2 cellular contexts compared by ENCODE assay signal in the genomic region with DNA sequence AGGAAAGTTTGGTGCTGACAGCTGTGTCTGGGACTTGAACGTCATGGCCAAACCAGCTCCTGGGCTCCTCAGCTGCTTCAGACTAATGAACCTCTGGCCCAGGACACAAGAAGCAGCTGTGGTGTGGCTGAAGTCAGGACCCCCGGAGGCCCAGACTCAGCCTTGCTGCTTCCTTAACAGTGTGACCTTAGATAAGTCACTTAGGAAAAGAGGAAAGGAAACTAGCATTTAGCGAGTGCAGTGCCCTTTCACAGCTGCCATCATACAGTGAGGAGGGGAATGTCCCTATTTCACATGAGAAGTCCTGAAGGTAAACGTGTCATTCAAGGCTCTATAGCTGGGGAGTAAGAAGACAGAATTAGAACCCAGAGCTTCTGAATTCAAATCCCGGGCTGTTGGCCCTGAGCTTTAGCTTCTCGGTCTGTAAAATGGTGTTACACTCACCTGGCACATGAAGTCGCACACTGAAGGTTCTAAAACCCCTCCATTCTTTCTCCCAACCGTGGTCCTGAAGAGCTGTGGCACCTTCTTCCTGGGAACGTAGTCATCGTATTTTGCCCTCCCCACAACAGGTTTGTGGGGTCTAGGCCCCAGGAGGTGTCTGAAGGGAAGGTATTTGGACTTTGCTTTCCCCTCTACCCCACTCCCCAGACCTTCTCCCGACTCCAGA.
A peak's percentile ranks its signal among the peaks of the same experiment; 100 is the strongest.
TF ChIP-seq lines count a peak whose summit lies in the region.

No MANE protein-coding gene starts in this region.

TF ChIP-seq in HEK293, 187 proteins besides CTCF, POLR2A, EP300 and RAD21:
- 0 out of 2 replicates have a peak, but pooled peaks have one; percentile 33 for TF ChIP-seq MYNN (tag by site-specific recombination; IDR thresholded peaks at IDR 0.05; ENCODE audit: borderline replicate concordance)
- TF ChIP-seq, protein P1, sequence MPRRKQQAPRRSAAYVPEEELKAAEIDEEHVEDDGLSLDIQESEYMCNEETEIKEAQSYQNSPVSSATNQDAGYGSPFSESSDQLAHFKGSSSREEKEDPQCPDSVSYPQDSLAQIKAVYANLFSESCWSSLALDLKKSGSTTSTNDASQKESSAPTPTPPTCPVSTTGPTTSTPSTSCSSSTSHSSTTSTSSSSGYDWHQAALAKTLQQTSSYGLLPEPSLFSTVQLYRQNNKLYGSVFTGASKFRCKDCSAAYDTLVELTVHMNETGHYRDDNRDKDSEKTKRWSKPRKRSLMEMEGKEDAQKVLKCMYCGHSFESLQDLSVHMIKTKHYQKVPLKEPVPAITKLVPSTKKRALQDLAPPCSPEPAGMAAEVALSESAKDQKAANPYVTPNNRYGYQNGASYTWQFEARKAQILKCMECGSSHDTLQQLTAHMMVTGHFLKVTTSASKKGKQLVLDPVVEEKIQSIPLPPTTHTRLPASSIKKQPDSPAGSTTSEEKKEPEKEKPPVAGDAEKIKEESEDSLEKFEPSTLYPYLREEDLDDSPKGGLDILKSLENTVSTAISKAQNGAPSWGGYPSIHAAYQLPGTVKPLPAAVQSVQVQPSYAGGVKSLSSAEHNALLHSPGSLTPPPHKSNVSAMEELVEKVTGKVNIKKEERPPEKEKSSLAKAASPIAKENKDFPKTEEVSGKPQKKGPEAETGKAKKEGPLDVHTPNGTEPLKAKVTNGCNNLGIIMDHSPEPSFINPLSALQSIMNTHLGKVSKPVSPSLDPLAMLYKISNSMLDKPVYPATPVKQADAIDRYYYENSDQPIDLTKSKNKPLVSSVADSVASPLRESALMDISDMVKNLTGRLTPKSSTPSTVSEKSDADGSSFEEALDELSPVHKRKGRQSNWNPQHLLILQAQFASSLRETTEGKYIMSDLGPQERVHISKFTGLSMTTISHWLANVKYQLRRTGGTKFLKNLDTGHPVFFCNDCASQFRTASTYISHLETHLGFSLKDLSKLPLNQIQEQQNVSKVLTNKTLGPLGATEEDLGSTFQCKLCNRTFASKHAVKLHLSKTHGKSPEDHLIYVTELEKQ (tag by site-specific recombination; IDR thresholded peaks at IDR 0.05; ENCODE audit: borderline replicate concordance): no peak

TF ChIP-seq in GM12878, 131 proteins besides CTCF, POLR2A, EP300 and RAD21:
- 0 out of 2 replicates have a peak, but pooled peaks have one; percentile 56 for TF ChIP-seq NBN (IDR thresholded peaks at IDR 0.05)
- no peak for TF ChIP-seq HDAC2 (IDR thresholded peaks at IDR 0.05)
- peak; percentile 32; the same call in 1 of the 2 replicates for TF ChIP-seq MTA2 (IDR thresholded peaks at IDR 0.05; ENCODE audit: low read depth)
- TF ChIP-seq, protein P2, sequence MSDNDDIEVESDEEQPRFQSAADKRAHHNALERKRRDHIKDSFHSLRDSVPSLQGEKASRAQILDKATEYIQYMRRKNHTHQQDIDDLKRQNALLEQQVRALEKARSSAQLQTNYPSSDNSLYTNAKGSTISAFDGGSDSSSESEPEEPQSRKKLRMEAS (IDR thresholded peaks at IDR 0.05; ENCODE audit: low read depth, low read length): no peak
- TF ChIP-seq CHD4 (IDR thresholded peaks at IDR 0.05): no peak
- 0 out of 2 replicates have a peak, but pooled peaks have one; percentile 35 for TF ChIP-seq TCF12 (IDR thresholded peaks at IDR 0.05; ENCODE audit: low read depth, low read length)
- TF ChIP-seq TARDBP (IDR thresholded peaks at IDR 0.05; ENCODE audit: borderline replicate concordance): no peak
- no peak for TF ChIP-seq KDM1A (IDR thresholded peaks at IDR 0.05; ENCODE audit: borderline replicate concordance)
- TF ChIP-seq NR2F1 (conservative IDR thresholded peaks at IDR 0.05): peak; percentile 83
- TF ChIP-seq CEBPB (IDR thresholded peaks at IDR 0.05; ENCODE audit: borderline replicate concordance in 1 of 2, low read depth in 2 of 2, low read length in 2 of 2): no peak
- no peak for TF ChIP-seq ETV6 (conservative IDR thresholded peaks at IDR 0.05 in 1 of 2, IDR thresholded peaks at IDR 0.05 in 1 of 2; ENCODE audit: borderline replicate concordance in 1 of 2, low read depth in 1 of 2)
- TF ChIP-seq, protein P3, sequence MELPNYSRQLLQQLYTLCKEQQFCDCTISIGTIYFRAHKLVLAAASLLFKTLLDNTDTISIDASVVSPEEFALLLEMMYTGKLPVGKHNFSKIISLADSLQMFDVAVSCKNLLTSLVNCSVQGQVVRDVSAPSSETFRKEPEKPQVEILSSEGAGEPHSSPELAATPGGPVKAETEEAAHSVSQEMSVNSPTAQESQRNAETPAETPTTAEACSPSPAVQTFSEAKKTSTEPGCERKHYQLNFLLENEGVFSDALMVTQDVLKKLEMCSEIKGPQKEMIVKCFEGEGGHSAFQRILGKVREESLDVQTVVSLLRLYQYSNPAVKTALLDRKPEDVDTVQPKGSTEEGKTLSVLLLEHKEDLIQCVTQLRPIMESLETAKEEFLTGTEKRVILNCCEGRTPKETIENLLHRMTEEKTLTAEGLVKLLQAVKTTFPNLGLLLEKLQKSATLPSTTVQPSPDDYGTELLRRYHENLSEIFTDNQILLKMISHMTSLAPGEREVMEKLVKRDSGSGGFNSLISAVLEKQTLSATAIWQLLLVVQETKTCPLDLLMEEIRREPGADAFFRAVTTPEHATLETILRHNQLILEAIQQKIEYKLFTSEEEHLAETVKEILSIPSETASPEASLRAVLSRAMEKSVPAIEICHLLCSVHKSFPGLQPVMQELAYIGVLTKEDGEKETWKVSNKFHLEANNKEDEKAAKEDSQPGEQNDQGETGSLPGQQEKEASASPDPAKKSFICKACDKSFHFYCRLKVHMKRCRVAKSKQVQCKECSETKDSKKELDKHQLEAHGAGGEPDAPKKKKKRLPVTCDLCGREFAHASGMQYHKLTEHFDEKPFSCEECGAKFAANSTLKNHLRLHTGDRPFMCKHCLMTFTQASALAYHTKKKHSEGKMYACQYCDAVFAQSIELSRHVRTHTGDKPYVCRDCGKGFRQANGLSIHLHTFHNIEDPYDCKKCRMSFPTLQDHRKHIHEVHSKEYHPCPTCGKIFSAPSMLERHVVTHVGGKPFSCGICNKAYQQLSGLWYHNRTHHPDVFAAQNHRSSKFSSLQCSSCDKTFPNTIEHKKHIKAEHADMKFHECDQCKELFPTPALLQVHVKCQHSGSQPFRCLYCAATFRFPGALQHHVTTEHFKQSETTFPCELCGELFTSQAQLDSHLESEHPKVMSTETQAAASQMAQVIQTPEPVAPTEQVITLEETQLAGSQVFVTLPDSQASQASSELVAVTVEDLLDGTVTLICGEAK (IDR thresholded peaks at IDR 0.05; ENCODE audit: borderline replicate concordance): no peak
- TF ChIP-seq, protein P4, sequence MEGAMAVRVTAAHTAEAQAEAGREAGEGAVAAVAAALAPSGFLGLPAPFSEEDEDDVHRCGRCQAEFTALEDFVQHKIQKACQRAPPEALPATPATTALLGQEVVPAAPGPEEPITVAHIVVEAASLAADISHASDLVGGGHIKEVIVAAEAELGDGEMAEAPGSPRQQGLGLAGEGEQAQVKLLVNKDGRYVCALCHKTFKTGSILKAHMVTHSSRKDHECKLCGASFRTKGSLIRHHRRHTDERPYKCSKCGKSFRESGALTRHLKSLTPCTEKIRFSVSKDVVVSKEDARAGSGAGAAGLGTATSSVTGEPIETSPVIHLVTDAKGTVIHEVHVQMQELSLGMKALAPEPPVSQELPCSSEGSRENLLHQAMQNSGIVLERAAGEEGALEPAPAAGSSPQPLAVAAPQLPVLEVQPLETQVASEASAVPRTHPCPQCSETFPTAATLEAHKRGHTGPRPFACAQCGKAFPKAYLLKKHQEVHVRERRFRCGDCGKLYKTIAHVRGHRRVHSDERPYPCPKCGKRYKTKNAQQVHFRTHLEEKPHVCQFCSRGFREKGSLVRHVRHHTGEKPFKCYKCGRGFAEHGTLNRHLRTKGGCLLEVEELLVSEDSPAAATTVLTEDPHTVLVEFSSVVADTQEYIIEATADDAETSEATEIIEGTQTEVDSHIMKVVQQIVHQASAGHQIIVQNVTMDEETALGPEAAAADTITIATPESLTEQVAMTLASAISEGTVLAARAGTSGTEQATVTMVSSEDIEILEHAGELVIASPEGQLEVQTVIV (IDR thresholded peaks at IDR 0.05; ENCODE audit: borderline replicate concordance, partially characterized antibody): no peak
- TF ChIP-seq, protein P5, sequence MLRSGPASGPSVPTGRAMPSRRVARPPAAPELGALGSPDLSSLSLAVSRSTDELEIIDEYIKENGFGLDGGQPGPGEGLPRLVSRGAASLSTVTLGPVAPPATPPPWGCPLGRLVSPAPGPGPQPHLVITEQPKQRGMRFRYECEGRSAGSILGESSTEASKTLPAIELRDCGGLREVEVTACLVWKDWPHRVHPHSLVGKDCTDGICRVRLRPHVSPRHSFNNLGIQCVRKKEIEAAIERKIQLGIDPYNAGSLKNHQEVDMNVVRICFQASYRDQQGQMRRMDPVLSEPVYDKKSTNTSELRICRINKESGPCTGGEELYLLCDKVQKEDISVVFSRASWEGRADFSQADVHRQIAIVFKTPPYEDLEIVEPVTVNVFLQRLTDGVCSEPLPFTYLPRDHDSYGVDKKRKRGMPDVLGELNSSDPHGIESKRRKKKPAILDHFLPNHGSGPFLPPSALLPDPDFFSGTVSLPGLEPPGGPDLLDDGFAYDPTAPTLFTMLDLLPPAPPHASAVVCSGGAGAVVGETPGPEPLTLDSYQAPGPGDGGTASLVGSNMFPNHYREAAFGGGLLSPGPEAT (IDR thresholded peaks at IDR 0.05; ENCODE audit: low read depth): peak; percentile 44; the same call in 1 of the 2 replicates
- TF ChIP-seq, protein P6, sequence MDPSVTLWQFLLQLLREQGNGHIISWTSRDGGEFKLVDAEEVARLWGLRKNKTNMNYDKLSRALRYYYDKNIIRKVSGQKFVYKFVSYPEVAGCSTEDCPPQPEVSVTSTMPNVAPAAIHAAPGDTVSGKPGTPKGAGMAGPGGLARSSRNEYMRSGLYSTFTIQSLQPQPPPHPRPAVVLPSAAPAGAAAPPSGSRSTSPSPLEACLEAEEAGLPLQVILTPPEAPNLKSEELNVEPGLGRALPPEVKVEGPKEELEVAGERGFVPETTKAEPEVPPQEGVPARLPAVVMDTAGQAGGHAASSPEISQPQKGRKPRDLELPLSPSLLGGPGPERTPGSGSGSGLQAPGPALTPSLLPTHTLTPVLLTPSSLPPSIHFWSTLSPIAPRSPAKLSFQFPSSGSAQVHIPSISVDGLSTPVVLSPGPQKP (IDR thresholded peaks at IDR 0.05; ENCODE audit: low read depth, low read length): no peak
- no peak for TF ChIP-seq POU2F2 (IDR thresholded peaks at IDR 0.05; ENCODE audit: borderline replicate concordance, low read depth, low read length)
- peak; percentile 30 to 60; a peak in 1 of 4 replicates for TF ChIP-seq BHLHE40 (IDR thresholded peaks at IDR 0.05; ENCODE audit: borderline replicate concordance in 1 of 2, low read depth in 2 of 2, low read length in 1 of 2)
- no peak for TF ChIP-seq MXI1 (IDR thresholded peaks at IDR 0.05; ENCODE audit: low read depth, low read length)
- no peak for TF ChIP-seq RBBP5 (conservative IDR thresholded peaks at IDR 0.05)
- no peak for TF ChIP-seq MYB (IDR thresholded peaks at IDR 0.05; ENCODE audit: borderline replicate concordance, low read depth, low read length)
- peak; percentile 60 to 62; a peak in 2 of 4 replicates for TF ChIP-seq IKZF2 (IDR thresholded peaks at IDR 0.05)
- peak; percentile 76 for TF ChIP-seq SMARCA5 (IDR thresholded peaks at IDR 0.05)
- no peak for TF ChIP-seq SIN3A (IDR thresholded peaks at IDR 0.05; ENCODE audit: low read depth, low read length)
- TF ChIP-seq CHD2 (IDR thresholded peaks at IDR 0.05; ENCODE audit: borderline replicate concordance, low read depth, low read length): 0 out of 2 replicates have a peak, but pooled peaks have one; percentile 31
- no peak for TF ChIP-seq PML (IDR thresholded peaks at IDR 0.05; ENCODE audit: low read length)
- 0 out of 2 replicates have a peak, but pooled peaks have one; percentile 19 for TF ChIP-seq IRF4 (IDR thresholded peaks at IDR 0.05; ENCODE audit: low read depth, low read length)
- no peak for TF ChIP-seq WRNIP1 (IDR thresholded peaks at IDR 0.05; ENCODE audit: borderline replicate concordance, low read depth, low read length)
- peak; percentile 81 for TF ChIP-seq SPI1 (IDR thresholded peaks at IDR 0.05; ENCODE audit: borderline replicate concordance, insufficient read depth, low read depth, low read length)
- TF ChIP-seq DPF2 (IDR thresholded peaks at IDR 0.05): peak; percentile 53; the same call in 1 of the 2 replicates
- peak; percentile 67 for TF ChIP-seq IKZF1 (conservative IDR thresholded peaks at IDR 0.05)
- TF ChIP-seq SUPT20H (IDR thresholded peaks at IDR 0.05; ENCODE audit: borderline replicate concordance, control insufficient read depth, low read depth, low read length): no peak
- TF ChIP-seq, protein P7, sequence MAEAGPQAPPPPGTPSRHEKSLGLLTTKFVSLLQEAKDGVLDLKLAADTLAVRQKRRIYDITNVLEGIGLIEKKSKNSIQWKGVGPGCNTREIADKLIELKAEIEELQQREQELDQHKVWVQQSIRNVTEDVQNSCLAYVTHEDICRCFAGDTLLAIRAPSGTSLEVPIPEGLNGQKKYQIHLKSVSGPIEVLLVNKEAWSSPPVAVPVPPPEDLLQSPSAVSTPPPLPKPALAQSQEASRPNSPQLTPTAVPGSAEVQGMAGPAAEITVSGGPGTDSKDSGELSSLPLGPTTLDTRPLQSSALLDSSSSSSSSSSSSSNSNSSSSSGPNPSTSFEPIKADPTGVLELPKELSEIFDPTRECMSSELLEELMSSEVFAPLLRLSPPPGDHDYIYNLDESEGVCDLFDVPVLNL (IDR thresholded peaks at IDR 0.05; ENCODE audit: low read depth, low read length): no peak
- peak; percentile 74; the same call in 1 of the 2 replicates for TF ChIP-seq ZNF217 (IDR thresholded peaks at IDR 0.05)
- TF ChIP-seq KAT2A (conservative IDR thresholded peaks at IDR 0.05; ENCODE audit: control insufficient read depth, low read depth, low read length): no peak
- TF ChIP-seq, protein P8, sequence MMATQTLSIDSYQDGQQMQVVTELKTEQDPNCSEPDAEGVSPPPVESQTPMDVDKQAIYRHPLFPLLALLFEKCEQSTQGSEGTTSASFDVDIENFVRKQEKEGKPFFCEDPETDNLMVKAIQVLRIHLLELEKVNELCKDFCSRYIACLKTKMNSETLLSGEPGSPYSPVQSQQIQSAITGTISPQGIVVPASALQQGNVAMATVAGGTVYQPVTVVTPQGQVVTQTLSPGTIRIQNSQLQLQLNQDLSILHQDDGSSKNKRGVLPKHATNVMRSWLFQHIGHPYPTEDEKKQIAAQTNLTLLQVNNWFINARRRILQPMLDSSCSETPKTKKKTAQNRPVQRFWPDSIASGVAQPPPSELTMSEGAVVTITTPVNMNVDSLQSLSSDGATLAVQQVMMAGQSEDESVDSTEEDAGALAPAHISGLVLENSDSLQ (IDR thresholded peaks at IDR 0.05): peak; percentile 81
- TF ChIP-seq ATF7 (IDR thresholded peaks at IDR 0.05; ENCODE audit: low read depth): peak; percentile 54
- no peak for TF ChIP-seq EZH2 (IDR thresholded peaks at IDR 0.05; ENCODE audit: borderline replicate concordance, control insufficient read depth, low read depth, low read length)
- 0 out of 2 replicates have a peak, but pooled peaks have one; percentile 18 for TF ChIP-seq GATAD2B (conservative IDR thresholded peaks at IDR 0.05; ENCODE audit: low read depth)
TF ChIP-seq in GM12878: peak in this region for 17.
